ENCODE assay signal across 1 cellular context in genomic region chr7:114760477-114760876, GRCh38.
TF ChIP-seq lines count a peak whose summit lies in the region.

No MANE protein-coding gene starts in this region.

TF ChIP-seq in GM12878, 131 proteins besides CTCF, POLR2A, EP300 and RAD21 (continued from another document):
- TF ChIP-seq E4F1 (IDR thresholded peaks at IDR 0.05; ENCODE audit: borderline replicate concordance, partially characterized antibody) (no peak), STAT3 (IDR thresholded peaks at IDR 0.05; ENCODE audit: low read depth, low read length) (no peak), JUNB (IDR thresholded peaks at IDR 0.05) (no peak), ASH2L (IDR thresholded peaks at IDR 0.05; ENCODE audit: borderline replicate concordance, low read depth) (no peak), RAD51 (IDR thresholded peaks at IDR 0.05) (no peak), HDGF (IDR thresholded peaks at IDR 0.05) (no peak), ZBED1 (IDR thresholded peaks at IDR 0.05; ENCODE audit: borderline replicate concordance) (no peak), RUNX3 (IDR thresholded peaks at IDR 0.05; ENCODE audit: low read length) (no peak), ZNF592 (IDR thresholded peaks at IDR 0.05) (no peak), BACH1 (IDR thresholded peaks at IDR 0.05; ENCODE audit: borderline replicate concordance) (no peak), DPF2 (IDR thresholded peaks at IDR 0.05) (no peak), TCF3 (IDR thresholded peaks at IDR 0.05; ENCODE audit: borderline replicate concordance, insufficient read depth, low read depth, low read length) (no peak)
TF ChIP-seq in GM12878: peak in this region for 0.
